In genomic region chr6:55445648-55446204, GRCh38 we compare ENCODE assay signal across 9 cellular contexts.
DNase-seq lines count a peak whose midpoint lies in the region; ATAC-seq and TF ChIP-seq lines count a peak whose summit lies in the region.
"Had no signal": no experiment of that assay in that cellular context is flagged by ENCODE, and none has a peak within 500 bp of the region (broad histone marks: within the 10 kb centered on the region; RNA-seq: fewer than 3 reads in every experiment).

No MANE protein-coding gene starts in this region.

- no peaks in the 10 kb centered on the region for H4K20me1 ChIP-seq in Loucy (ENCODE audit: insufficient read depth, low read length, poor library complexity, severe bottlenecking)

- H3K9ac ChIP-seq in Loucy (ENCODE audit: low read depth, low read length, poor library complexity, severe bottlenecking): no peak overlapping the region

- no peaks in the 10 kb centered on the region for H3K9me3 ChIP-seq in Loucy (ENCODE audit: insufficient read depth, low read depth, low read length)

- no peaks in the 10 kb centered on the region for H3K27me3 ChIP-seq in Loucy (ENCODE audit: insufficient read depth, low read length, poor library complexity, severe bottlenecking)

- H3F3A ChIP-seq in Loucy (ENCODE audit: low read depth): no peaks in the 10 kb centered on the region

- no peaks in the 10 kb centered on the region for H3K36me3 Mint-ChIP-seq in mesothelial cell of epicardium

- TF ChIP-seq CTCF in Loucy (conservative IDR thresholded peaks at IDR 0.05; ENCODE audit: low read length): peak; percentile 78
- TF ChIP-seq CTCF in mesothelial cell of epicardium (IDR thresholded peaks at IDR 0.05; ENCODE audit: unreplicated experiment): peak; percentile 85

- no peaks in the 10 kb centered on the region for H3K4me1 ChIP-seq in Loucy (ENCODE audit: insufficient read depth, low read length, poor library complexity, severe bottlenecking)

- ATAC-seq in HG03342 (IDR thresholded peaks at IDR 0.05; ENCODE audit: unreplicated experiment): no peak

- no peaks in the 10 kb centered on the region for H3K79me2 ChIP-seq in Loucy (ENCODE audit: insufficient read depth, low read length)

- H3K4me2 ChIP-seq in Loucy (ENCODE audit: low read depth, low read length, poor library complexity, severe bottlenecking): no peak overlapping the region

- no peak overlapping the region for H3K4me3 ChIP-seq in Loucy (ENCODE audit: low read length, poor library complexity, severe bottlenecking)

- peaks cover 15% of the 10 kb centered on the region for H3K4me1 Mint-ChIP-seq in mesothelial cell of epicardium
- H3K4me1 Mint-ChIP-seq: B cell had no signal

- no peaks in the 10 kb centered on the region for H3K36me3 ChIP-seq in Loucy (ENCODE audit: insufficient read depth, low read length)

- no peaks in the 10 kb centered on the region for H3K9me3 Mint-ChIP-seq in mesothelial cell of epicardium

- H2AFZ ChIP-seq in Loucy (ENCODE audit: low read length): no peak overlapping the region

- DNase-seq in DMS153 treated with DMSO at 0.1 percent for 48 hours (lab: John Stamatoyannopoulos, UW; ENCODE audit: unreplicated experiment) (peak; percentile 9), DMS153 (lab: John Stamatoyannopoulos, UW) (no peak), brain pericyte (ENCODE audit: low read depth, low spot score) (peak; percentile 18), mesothelial cell of epicardium (ENCODE audit: low spot score in 2 of 2, unreplicated experiment in 2 of 2) (no peak), COR-L47 (lab: John Stamatoyannopoulos, UW) (no peak), NCI-H187 treated with DMSO at 0.1 percent for 48 hours (lab: John Stamatoyannopoulos, UW) (no peak)

- no peak overlapping the region for H3K27ac Mint-ChIP-seq in mesothelial cell of epicardium
- H3K27ac Mint-ChIP-seq: B cell had no signal

- no peak overlapping the region for H3K4me3 Mint-ChIP-seq in mesothelial cell of epicardium
- H3K4me3 Mint-ChIP-seq: B cell had no signal

- H3K9me2 ChIP-seq in Loucy (replicated peaks; ENCODE audit: low read depth, low read length): no peaks in the 10 kb centered on the region

- peaks cover 4% of the 10 kb centered on the region for H3K27me3 Mint-ChIP-seq in mesothelial cell of epicardium (ENCODE audit: low read depth)
- H3K27me3 Mint-ChIP-seq: B cell had no signal

Comparison
In these comparisons a context has a peak if more than half of its experiments do, and no peak if none do; other contexts are left out.
1. DNase-seq: peak in DMS153 treated with DMSO at 0.1 percent for 48 hours (single experiment) and brain pericyte (single experiment); none in DMS153 (single experiment), mesothelial cell of epicardium (0 of 2), COR-L47 (single experiment) and NCI-H187 treated with DMSO at 0.1 percent for 48 hours (single experiment).